In genomic region chr7:5635461-5636445, GRCh38 we compare ENCODE assay signal across 10 cellular contexts. TPM values are rescaled to one million over a fixed set of nuclear protein-coding genes. Genes with fewer than 3 reads are reported as not detected.
DNase-seq lines count a peak whose midpoint lies in the region; ATAC-seq and TF ChIP-seq lines count a peak whose summit lies in the region.
"Had no signal": no experiment of that assay in that cellular context is flagged by ENCODE, and none has a peak within 500 bp of the region (broad histone marks: within the 10 kb centered on the region; RNA-seq: fewer than 3 reads in every experiment).

No MANE protein-coding gene starts in this region.

- DNase-seq in heart right ventricle, result no peak
- no peak for DNase-seq in cardiac septum (ENCODE audit: low spot score)
- no peak for DNase-seq in endothelial cell (ENCODE audit: low spot score)
- no peak for DNase-seq in naive thymus-derived CD4-positive, alpha-beta T cell
- DNase-seq in aorta, result no peak
- no peak for DNase-seq in NCI-H2107 treated with DMSO at 0.1 percent for 48 hours (lab: John Stamatoyannopoulos, UW; ENCODE audit: unreplicated experiment)
- DNase-seq: activated CD4-positive, alpha-beta T cell treated with anti-CD3 and anti-CD28 coated beads for 36 hours had no signal

- no peak overlapping the region for H3K4me3 ChIP-seq in heart right ventricle
- no peak overlapping the region for H3K4me3 ChIP-seq in naive thymus-derived CD4-positive, alpha-beta T cell (ENCODE audit: low read length)
- H3K4me3 ChIP-seq in aorta (ENCODE audit: low read length in 2 of 2), result no peak overlapping the region

- H3K4me1 ChIP-seq in heart right ventricle (peaks cover 17 to 69% (median 63%) of the 10 kb centered on the region in 9 donors), aorta (ENCODE audit: control insufficient read depth in 1 of 2, insufficient read depth in 2 of 2, low read length in 2 of 2) (no peaks in the 10 kb centered on the region)
- peaks cover 9 to 23% of the 10 kb centered on the region in 2 donors for H3K4me1 ChIP-seq in naive thymus-derived CD4-positive, alpha-beta T cell (ENCODE audit: control insufficient read depth in 2 of 2, insufficient read depth in 2 of 2, low read length in 2 of 2)

- 66 to 73% methylated on average over 12 of the region's 12 CpGs for WGBS in heart right ventricle, 2 donors
- WGBS in aorta, 2 donors, result 35 to 42% methylated on average over 12 of the region's 12 CpGs

- CTCF ChIA-PET in naive thymus-derived CD4-positive, alpha-beta T cell (lab: Charles Lee), result interaction anchor here (0.7 to 1.5 kb wide), 3 partner anchors 12 to 31 kb away, joined by 3 read pairs; no protein-coding TSS in a partner anchor

- H3K9me3 ChIP-seq in heart right ventricle, result no peaks in the 10 kb centered on the region
- H3K9me3 ChIP-seq in naive thymus-derived CD4-positive, alpha-beta T cell (ENCODE audit: control insufficient read depth in 2 of 3, low read length in 3 of 3), result no peaks in the 10 kb centered on the region
- H3K9me3 ChIP-seq in aorta (ENCODE audit: control insufficient read depth, low read length), result no peaks in the 10 kb centered on the region

- H3K9me3 Mint-ChIP-seq in endothelial cell (ENCODE audit: unreplicated experiment), result no peaks in the 10 kb centered on the region
- no peaks in the 10 kb centered on the region for H3K9me3 Mint-ChIP-seq in naive thymus-derived CD4-positive, alpha-beta T cell

- no peaks in the 10 kb centered on the region for H3K27me3 ChIP-seq in heart right ventricle
- H3K27me3 ChIP-seq in naive thymus-derived CD4-positive, alpha-beta T cell (ENCODE audit: control insufficient read depth in 2 of 2, insufficient read depth in 2 of 2, low read length in 2 of 2), result no peaks in the 10 kb centered on the region
- H3K27me3 ChIP-seq in aorta (ENCODE audit: control insufficient read depth in 1 of 2, insufficient read depth in 2 of 2, low read length in 1 of 2), result no peaks in the 10 kb centered on the region

- TF ChIP-seq CTCF in heart right ventricle (IDR thresholded peaks at IDR 0.05) (no peak), endothelial cell (IDR thresholded peaks at IDR 0.05; ENCODE audit: unreplicated experiment) (no peak)

- peak overlapping the region; percentile 100 for H3K27ac Mint-ChIP-seq in endothelial cell (ENCODE audit: unreplicated experiment)
- peak overlapping the region in 5 of 9 donors; percentile 36 to 81 (median 58) for H3K27ac Mint-ChIP-seq in naive thymus-derived CD4-positive, alpha-beta T cell

- H3K4me1 Mint-ChIP-seq in endothelial cell (ENCODE audit: unreplicated experiment), result peaks cover 82% of the 10 kb centered on the region
- H3K4me1 Mint-ChIP-seq in naive thymus-derived CD4-positive, alpha-beta T cell, result peaks cover 15 to 51% (median 46%) of the 10 kb centered on the region in 7 donors

- intact Hi-C loops in heart right ventricle (cut with DNase I) (loop anchor here in 2 of 10 donors (2.0 to 5.0 kb wide), 2 partner anchors 38 to 39 kb away; no protein-coding TSS in a partner anchor), cardiac septum (cut with DNase I) (no loop called here), aorta (cut with DNase I) (no loop called here)
- intact Hi-C loops in naive thymus-derived CD4-positive, alpha-beta T cell (cut with micrococcal nuclease), result no loop called here

- ATAC-seq in heart right ventricle (no peak), aorta (ENCODE audit: low FRiP score) (no peak), GM21447 (IDR thresholded peaks at IDR 0.05; ENCODE audit: unreplicated experiment) (no peak), GM18870 (IDR thresholded peaks at IDR 0.05; ENCODE audit: unreplicated experiment) (no peak)
- ATAC-seq in naive thymus-derived CD4-positive, alpha-beta T cell, result no peak
- ATAC-seq: activated CD4-positive, alpha-beta T cell treated with anti-CD3 and anti-CD28 coated beads for 36 hours had no signal

- H3K36me3 ChIP-seq in heart right ventricle (peaks cover 0 to 66% (median 11%) of the 10 kb centered on the region in 9 donors), aorta (ENCODE audit: control insufficient read depth in 1 of 2, insufficient read depth in 2 of 2, low read length in 1 of 2) (no peaks in the 10 kb centered on the region)
- H3K36me3 ChIP-seq in naive thymus-derived CD4-positive, alpha-beta T cell (ENCODE audit: control insufficient read depth in 2 of 3, insufficient read depth in 3 of 3, low read length in 3 of 3), result peaks cover 4 to 75% (median 22%) of the 10 kb centered on the region in 3 experiments

- peaks cover 26% of the 10 kb centered on the region for H3K36me3 Mint-ChIP-seq in endothelial cell (ENCODE audit: low read depth, unreplicated experiment)
- peaks cover 5 to 37% (median 16%) of the 10 kb centered on the region in 5 donors for H3K36me3 Mint-ChIP-seq in naive thymus-derived CD4-positive, alpha-beta T cell

- POLR2A ChIA-PET in naive thymus-derived CD4-positive, alpha-beta T cell (lab: Charles Lee), result no interaction called here

- H3K4me3 Mint-ChIP-seq in endothelial cell (ENCODE audit: unreplicated experiment), result peak overlapping the region; percentile 42
- H3K4me3 Mint-ChIP-seq in naive thymus-derived CD4-positive, alpha-beta T cell, result peak overlapping the region in 1 of 10 donors; percentile 29
- H3K4me3 Mint-ChIP-seq: activated CD4-positive, alpha-beta T cell treated with anti-CD3 and anti-CD28 coated beads for 36 hours had no signal

- H3K27ac ChIP-seq in heart right ventricle, result peak overlapping the region in 9 of 10 donors; percentile 1 to 74 (median 52)
- no peak overlapping the region for H3K27ac ChIP-seq in naive thymus-derived CD4-positive, alpha-beta T cell (ENCODE audit: low read depth, low read length)
- H3K27ac ChIP-seq in aorta (ENCODE audit: low read depth in 1 of 2, low read length in 2 of 2), result peak overlapping the region; percentile 3 to 41
- H3K27ac ChIP-seq: C4-2B had no signal

- peaks cover 19% of the 10 kb centered on the region for H3K27me3 Mint-ChIP-seq in endothelial cell (ENCODE audit: unreplicated experiment)
- no peaks in the 10 kb centered on the region for H3K27me3 Mint-ChIP-seq in naive thymus-derived CD4-positive, alpha-beta T cell
- H3K27me3 Mint-ChIP-seq: activated CD4-positive, alpha-beta T cell treated with anti-CD3 and anti-CD28 coated beads for 36 hours had no signal

RNA-seq across cellular contexts. Expression of gene FSCN1, which starts 43.1 kb away (rescaled TPM):
- 10 to 100 TPM in 7 of 10 donors, 1 to 10 TPM in 3; 7.9 to 42.6 (median 15.9) TPM for total RNA-seq in heart right ventricle
- 10 to 100 TPM in 1 of 2 donors, 1 to 10 TPM in 1; 6.9 to 24.0 TPM for polyA plus RNA-seq in heart right ventricle
- total RNA-seq in cardiac septum, result 32.2 TPM
- 1,785 TPM for total RNA-seq in endothelial cell (ENCODE audit: unreplicated experiment)
- 10 to 100 TPM in 1 of 5 experiments, 1 to 10 TPM in 4; 1.1 to 22.6 (median 6.2) TPM for total RNA-seq in naive thymus-derived CD4-positive, alpha-beta T cell
- polyA plus RNA-seq in naive thymus-derived CD4-positive, alpha-beta T cell, result under 1 TPM in 1 of 2 donors, not detected in 1; 0.09 TPM
- 10 to 100 TPM; 35.1 to 59.4 TPM for total RNA-seq in aorta
- 10 to 100 TPM in 1 of 2 donors, 1 to 10 TPM in 1; 9.0 to 16.7 TPM for polyA plus RNA-seq in aorta

Comparison
In these comparisons a context has a peak if more than half of its experiments do, and no peak if none do; other contexts are left out.
1. RNA of gene FSCN1, which starts 43.1 kb away (total RNA-seq): 1,785 TPM in endothelial cell (single experiment); 35.1 to 59.4 TPM in aorta, 32.2 TPM in cardiac septum (single experiment), 7.9 to 42.6 TPM in heart right ventricle and 1.1 to 22.6 TPM in naive thymus-derived CD4-positive, alpha-beta T cell; every median in the first group is over 10 times any median in the second.